ENCODE assay signal across 8 cellular contexts in the genomic region with DNA sequence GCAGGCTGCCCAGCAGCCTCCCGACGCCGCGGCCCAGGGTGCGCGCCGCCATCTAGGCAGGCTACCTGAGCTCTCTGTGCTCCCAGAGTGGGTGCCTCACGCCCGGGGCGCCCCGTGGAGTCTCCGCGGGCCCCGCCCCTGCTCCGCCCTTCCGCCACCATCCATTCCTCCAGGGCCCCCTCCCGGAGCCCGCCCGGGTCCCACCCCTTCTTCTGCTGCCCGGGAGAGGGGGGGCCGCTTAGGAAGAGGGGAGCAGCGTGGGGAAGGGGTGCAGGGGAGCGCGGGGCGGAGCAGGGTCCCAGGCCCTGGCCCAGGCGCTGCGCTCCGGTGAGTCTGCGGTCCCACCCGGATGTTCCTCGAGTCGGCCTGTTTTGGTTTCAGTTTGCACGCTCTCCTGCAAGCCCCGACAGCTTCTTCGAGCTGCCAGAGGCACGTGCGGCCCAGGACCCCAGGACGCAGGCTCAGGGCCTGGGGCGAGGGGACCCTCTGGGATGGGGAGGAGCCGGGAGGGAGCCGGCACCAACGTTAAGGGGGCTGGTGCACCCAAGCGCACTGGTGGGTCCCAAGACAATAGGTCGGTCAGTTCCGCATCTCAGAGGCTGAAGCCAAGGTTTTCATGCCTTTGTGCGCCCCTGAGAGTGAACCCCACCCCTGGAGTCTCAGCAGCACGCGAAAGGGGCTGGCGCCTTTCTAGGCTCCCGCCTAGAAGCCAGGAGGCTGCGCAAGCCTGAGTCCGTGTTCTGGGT. TPM values are rescaled to one million over a fixed set of nuclear protein-coding genes. Genes with fewer than 3 reads are reported as not detected.
A peak's percentile ranks its signal among the peaks of the same experiment; 100 is the strongest.
DNase-seq lines count a peak whose midpoint lies in the region; ATAC-seq and TF ChIP-seq lines count a peak whose summit lies in the region.

ACSS1 (minus strand) TSS at position 89 of the 746 bp plus-strand sequence; CDS start at position 52, 37 bp downstream.

- H3K9me3 ChIP-seq in RWPE2 (ENCODE audit: severe bottlenecking) (no peaks in the 10 kb centered on the region), heart right ventricle (no peaks in the 10 kb centered on the region), psoas muscle (no peaks in the 10 kb centered on the region), vagina (no peaks in the 10 kb centered on the region)

- peak within 1 kb of the TSS; percentile 59 for H2AFZ ChIP-seq in ACC112 (ENCODE audit: low read length, unreplicated experiment)

- peaks cover 16% of the 10 kb centered on the region for H3K4me1 ChIP-seq in ACC112 (ENCODE audit: control insufficient read depth, insufficient read depth, low read length, unreplicated experiment)
- no peaks in the 10 kb centered on the region for H3K4me1 ChIP-seq in RWPE2 (ENCODE audit: insufficient read depth, poor library complexity, severe bottlenecking)
- H3K4me1 ChIP-seq in heart right ventricle: peaks cover 22 to 57% (median 51%) of the 10 kb centered on the region in 9 donors
- H3K4me1 ChIP-seq in psoas muscle: peaks cover 41% of the 10 kb centered on the region
- peaks cover 51% of the 10 kb centered on the region for H3K4me1 ChIP-seq in vagina

- H3K27me3 ChIP-seq in ACC112 (ENCODE audit: insufficient read depth, low read length) (peaks cover 34% of the 10 kb centered on the region), RWPE2 (ENCODE audit: insufficient read depth, poor library complexity, severe bottlenecking) (peaks cover 3% of the 10 kb centered on the region), heart right ventricle (no peaks in the 10 kb centered on the region), psoas muscle (ENCODE audit: insufficient read depth in 3 of 3, low read length in 2 of 3) (no peaks in the 10 kb centered on the region), vagina (no peaks in the 10 kb centered on the region)

- intact Hi-C loops in heart right ventricle (cut with DNase I): loop anchor here in 4 of 10 donors (5.0 to 10.0 kb wide), 4 partner anchors 137 to 1703 kb away; partner anchors contain the start of genes ABHD12 (in 1 of the 4), ENTPD6 (in 1 of the 4), NXT1 (in 1 of the 4) and PYGB (in 1 of the 4)
- intact Hi-C loops in psoas muscle (cut with DNase I): no loop called here
- intact Hi-C loops in vagina (cut with DNase I): no loop called here

- peak within 1 kb of the TSS; percentile 93 for H3K4me3 ChIP-seq in ACC112 (ENCODE audit: low read depth, low read length)
- H3K4me3 ChIP-seq in RWPE2 (ENCODE audit: severe bottlenecking): peak within 1 kb of the TSS; percentile 51
- H3K4me3 ChIP-seq in heart right ventricle: peak within 1 kb of the TSS; percentile 68 to 98 (median 89)
- H3K4me3 ChIP-seq in psoas muscle: peak within 1 kb of the TSS; percentile 86
- H3K4me3 ChIP-seq in vagina: peak within 1 kb of the TSS; percentile 71 to 97

- H3K27ac ChIP-seq in ACC112 (ENCODE audit: low read depth, low read length) (peak within 1 kb of the TSS; percentile 2; the same call in 1 of the 2 replicates), RWPE2 (ENCODE audit: poor library complexity, severe bottlenecking) (no peak within 1 kb of the TSS), heart right ventricle (peak within 1 kb of the TSS; percentile 93 to 99 (median 98)), psoas muscle (peak within 1 kb of the TSS; percentile 83), vagina (peak within 1 kb of the TSS; percentile 93)

- peaks cover 8% of the 10 kb centered on the region for H3K79me2 ChIP-seq in ACC112 (ENCODE audit: control insufficient read depth, insufficient read depth, low read length, unreplicated experiment)

- peak; percentile 32 for ATAC-seq in GM18520 (IDR thresholded peaks at IDR 0.05; ENCODE audit: unreplicated experiment)
- ATAC-seq in HG03045 (IDR thresholded peaks at IDR 0.05; ENCODE audit: unreplicated experiment): peak; percentile 66
- ATAC-seq in RWPE2 (ENCODE audit: low read depth): peak; percentile 53
- ATAC-seq in heart right ventricle: peak; percentile 53 to 72 (median 58)
- peak; percentile 5 to 46 (median 42) for ATAC-seq in psoas muscle

- peak; percentile 48 for DNase-seq in RWPE2 (ENCODE audit: low spot score)
- DNase-seq in activated naive CD4-positive, alpha-beta T cell (lab: John Stamatoyannopoulos, UW): peak; percentile 27 to 79 (median 57)
- peak; percentile 68 to 80 for DNase-seq in heart right ventricle
- DNase-seq in psoas muscle: peak; percentile 67 to 84
- no peak for DNase-seq in vagina (ENCODE audit: extremely low spot score in 2 of 2)

- TF ChIP-seq CTCF in RWPE2 (IDR thresholded peaks at IDR 0.05; ENCODE audit: poor library complexity, severe bottlenecking) (no peak), heart right ventricle (IDR thresholded peaks at IDR 0.05) (no peak), psoas muscle (IDR thresholded peaks at IDR 0.05) (no peak), vagina (IDR thresholded peaks at IDR 0.05) (no peak)

- no peaks in the 10 kb centered on the region for H3K36me3 ChIP-seq in ACC112 (ENCODE audit: insufficient read depth, low read length)
- H3K36me3 ChIP-seq in RWPE2 (ENCODE audit: low read depth): no peaks in the 10 kb centered on the region
- H3K36me3 ChIP-seq in heart right ventricle: peaks cover 0 to 4% (median 0%) of the 10 kb centered on the region in 9 donors
- no peaks in the 10 kb centered on the region for H3K36me3 ChIP-seq in psoas muscle (ENCODE audit: insufficient read depth in 1 of 2, low read depth in 1 of 2)
- H3K36me3 ChIP-seq in vagina: no peaks in the 10 kb centered on the region

- 4 to 6% methylated on average over 51 to 52 of the region's 52 CpGs for WGBS in heart right ventricle, 2 donors
- 4 to 11% (median 5%) methylated on average over 34 to 52 of the region's 52 CpGs for WGBS in psoas muscle, 3 donors

- peak in 1 of 2 donors; percentile 45 for TF ChIP-seq POLR2A in vagina (IDR thresholded peaks at IDR 0.05)

RNA-seq across cellular contexts. Expression of gene ACSS1, which starts in this region (rescaled TPM):
- total RNA-seq in heart right ventricle (100 to 1,000 TPM in 3 of 10 donors, 10 to 100 TPM in 7; 72.5 to 114 (median 87.4) TPM), psoas muscle (10 to 100 TPM; 16.8 to 53.3 (median 39.0) TPM), vagina (26.3 TPM)
- polyA plus RNA-seq in heart right ventricle (10 to 100 TPM; 29.7 to 62.2 TPM), psoas muscle (10 to 100 TPM in 2 of 3 donors, 1 to 10 TPM in 1; 8.8 to 15.1 (median 12.2) TPM)

Comparison
In these comparisons a context has a peak if more than half of its experiments do, and no peak if none do; other contexts are left out.
1. DNase-seq: peak in RWPE2 (single experiment), activated naive CD4-positive, alpha-beta T cell (4 of 4), heart right ventricle (2 of 2) and psoas muscle (2 of 2); none in vagina (0 of 2).
2. Peak in every context shown above with its lines, with median percentiles within 50 percentile points of each other: H3K4me3 ChIP-seq and ATAC-seq.